Comparison of ENCODE assay signal across 17 cellular contexts in genomic region chr4:89119836-89120235, GRCh38. TPM values are rescaled to one million over a fixed set of nuclear protein-coding genes. Genes with fewer than 3 reads are reported as not detected.
DNase-seq lines count a peak whose midpoint lies in the region; ATAC-seq and TF ChIP-seq lines count a peak whose summit lies in the region.
"Had no signal": no experiment of that assay in that cellular context is flagged by ENCODE, and none has a peak within 500 bp of the region (broad histone marks: within the 10 kb centered on the region; RNA-seq: fewer than 3 reads in every experiment).

No MANE protein-coding gene starts in this region.

- H3K27me3 ChIP-seq in PC-3 (ENCODE audit: low read length) (no peaks in the 10 kb centered on the region), endodermal cell (ENCODE audit: control insufficient read depth, insufficient read depth, low read length, poor library complexity, severe bottlenecking) (no peaks in the 10 kb centered on the region)
- H3K27me3 ChIP-seq: BE2C had no signal

- 85 to 95% methylated on average over 2 to 3 of the region's 3 CpGs for WGBS in endodermal cell (ENCODE audit: insufficient coverage in 1 of 2, insufficient read length in 1 of 2), 2 experiments

- H3K79me2 ChIP-seq in PC-3 (ENCODE audit: low read length) = no peaks in the 10 kb centered on the region

- no peaks in the 10 kb centered on the region for H3K27me3 Mint-ChIP-seq in endodermal cell (ENCODE audit: insufficient read depth)
- H3K27me3 Mint-ChIP-seq: CD4-positive, alpha-beta T cell had no signal

- BruUV-seq in PC-3 (replicated peaks; lab: Mats Ljungman, UMichigan) = no TSS peak

- no peaks in the 10 kb centered on the region for H3K9me2 ChIP-seq in PC-3 (replicated peaks; ENCODE audit: low read length)

- H3K27ac ChIP-seq in PC-3 (ENCODE audit: low read length) (no peak overlapping the region), endodermal cell (ENCODE audit: low read depth, low read length) (no peak overlapping the region)
- H3K27ac ChIP-seq: KMS-11 had no signal

- H3K4me3 Mint-ChIP-seq in endodermal cell = no peak overlapping the region
- H3K4me3 Mint-ChIP-seq: CD4-positive, alpha-beta T cell had no signal

- no peak overlapping the region for H3K9ac ChIP-seq in PC-3 (ENCODE audit: low read length)
- H3K9ac ChIP-seq in endodermal cell (ENCODE audit: extremely low read depth, low read length, poor library complexity, severe bottlenecking) = no peak overlapping the region
- H3K9ac ChIP-seq: KMS-11 had no signal

- no peaks in the 10 kb centered on the region for H3F3A ChIP-seq in PC-3 (ENCODE audit: low read length, unreplicated experiment)

- peaks cover 3% of the 10 kb centered on the region for H3K9me3 Mint-ChIP-seq in endodermal cell
- H3K9me3 Mint-ChIP-seq: CD4-positive, alpha-beta T cell had no signal

- ATAC-seq in PC-3 = no peak
- no peak for ATAC-seq in HG03469 (IDR thresholded peaks at IDR 0.05; ENCODE audit: unreplicated experiment)
- ATAC-seq: HepG2 had no signal

- H3K36me3 Mint-ChIP-seq in endodermal cell (ENCODE audit: low read depth) = peaks cover 6% of the 10 kb centered on the region

- peaks cover 27% of the 10 kb centered on the region for H3K4me1 ChIP-seq in PC-3 (ENCODE audit: insufficient read depth, low read length)
- H3K4me1 ChIP-seq in endodermal cell (ENCODE audit: control insufficient read depth, insufficient read depth, low read length) = no peaks in the 10 kb centered on the region
- H3K4me1 ChIP-seq: BE2C had no signal

- intact Hi-C loops in PC-3 (cut with micrococcal nuclease) = no loop called here

- DNase-seq in EH (ENCODE audit: low read depth) (peak; percentile 55), PC-3 (peak; percentile 33), epithelial cell of esophagus (ENCODE audit: low read depth) (peak; percentile 27), retinal pigment epithelial cell (ENCODE audit: low read depth) (peak; percentile 77), COLO668 (lab: John Stamatoyannopoulos, UW; ENCODE audit: unreplicated experiment) (no peak), endodermal cell (no peak)
- DNase-seq: BE2C; CD4-positive, alpha-beta T cell; DMS79 treated with DMSO at 0.1 percent for 48 hours; GF-D8; NCI-H1092; NCI-H146; NCI-H69; SHP77 treated with DMSO at 0.1 percent for 48 hours had no signal

- H3K4me3 ChIP-seq in PC-3 (ENCODE audit: low read length) = no peak overlapping the region
- H3K4me3 ChIP-seq in epithelial cell of esophagus (ENCODE audit: low read length) = no peak overlapping the region
- H3K4me3 ChIP-seq in retinal pigment epithelial cell (ENCODE audit: low read length) = no peak overlapping the region
- no peak overlapping the region for H3K4me3 ChIP-seq in endodermal cell (ENCODE audit: low read length)

- no peak overlapping the region for H3K4me2 ChIP-seq in PC-3 (ENCODE audit: low read length)
- H3K4me2 ChIP-seq: KMS-11 had no signal

- no peak for TF ChIP-seq CTCF in PC-3 (conservative IDR thresholded peaks at IDR 0.05; ENCODE audit: low read depth, low read length)
- TF ChIP-seq CTCF in epithelial cell of esophagus (IDR thresholded peaks at IDR 0.05; ENCODE audit: insufficient read depth, low read depth, low read length, missing control alignments) = no peak
- TF ChIP-seq CTCF in retinal pigment epithelial cell (conservative IDR thresholded peaks at IDR 0.05; ENCODE audit: low read depth, low read length) = no peak
- TF ChIP-seq CTCF in endodermal cell (conservative IDR thresholded peaks at IDR 0.05) = no peak

- CTCF ChIA-PET in PC-3 (lab: Charles Lee) = no interaction called here

- H3K9me3 ChIP-seq in PC-3 (ENCODE audit: low read length) = no peaks in the 10 kb centered on the region
- H3K9me3 ChIP-seq in endodermal cell (ENCODE audit: control insufficient read depth, low read length) = no peaks in the 10 kb centered on the region
- H3K9me3 ChIP-seq: BE2C had no signal

- H3K27ac Mint-ChIP-seq in endodermal cell = no peak overlapping the region
- H3K27ac Mint-ChIP-seq: CD4-positive, alpha-beta T cell had no signal

- H3K4me1 Mint-ChIP-seq in endodermal cell = peaks cover 4% of the 10 kb centered on the region

- H2AFZ ChIP-seq in PC-3 (ENCODE audit: low read length) = no peak overlapping the region

- H4K20me1 ChIP-seq in PC-3 (ENCODE audit: low read length) = no peaks in the 10 kb centered on the region

- POLR2A ChIA-PET in PC-3 (lab: Charles Lee; ENCODE audit: unreplicated experiment) = no interaction called here

- H3K36me3 ChIP-seq in PC-3 (ENCODE audit: low read depth, low read length) = no peaks in the 10 kb centered on the region
- peaks cover 6% of the 10 kb centered on the region for H3K36me3 ChIP-seq in endodermal cell (ENCODE audit: control insufficient read depth, insufficient read depth, low read length)
- H3K36me3 ChIP-seq: BE2C had no signal

RNA-seq across cellular contexts. Expression of gene TIGD2, which starts 8.5 kb away (rescaled TPM):
- total RNA-seq in PC-3 (2014; rRNA removed) = 4.2 and 5.4 TPM in 2 replicates
- total RNA-seq in endodermal cell = 10 to 100 TPM; 11.7 to 15.1 TPM
- polyA plus RNA-seq in endodermal cell (2013, experiment 1 of 2) = 6.1 TPM
- polyA plus RNA-seq in endodermal cell (2013, experiment 2 of 2) = 7.1 TPM

Comparison
In these comparisons a context has a peak if more than half of its experiments do, and no peak if none do; other contexts are left out.
1. DNase-seq: peak in EH (single experiment), PC-3 (single experiment), epithelial cell of esophagus (single experiment) and retinal pigment epithelial cell (single experiment); none in COLO668 (single experiment) and endodermal cell (single experiment).